ENCODE assay signal across 18 cellular contexts in genomic region chr12:38930994-38931393, GRCh38.
"Had no signal": no experiment of that assay in that cellular context is flagged by ENCODE, and none has a peak within 500 bp of the region (broad histone marks: within the 10 kb centered on the region; RNA-seq: fewer than 3 reads in every experiment).

No MANE protein-coding gene starts in this region.

- H3K36me3 Mint-ChIP-seq: activated naive CD8-positive, alpha-beta T cell treated with anti-CD3 and anti-CD28 coated beads for 36 hours; brain had no signal

- DNase-seq: activated CD4-positive, alpha-beta T cell treated with anti-CD3 and anti-CD28 coated beads, Interleukin-2, amount 10 ng/mL, durations not matched to agents 7 days and 5 days; activated CD4-positive, CD25-positive, alpha-beta regulatory T cell; activated CD8-positive, alpha-beta memory T cell treated with anti-CD3 and anti-CD28 coated beads, Interleukin-2, amount 50 U/mL, for 48 hours; activated naive CD8-positive, alpha-beta T cell treated with anti-CD3 and anti-CD28 coated beads for 36 hours; activated T-cell treated with anti-CD3 and anti-CD28 coated beads, Interleukin-2, amount 50 U/mL, for 72 hours; cerebellar nuclear complex; effector CD8-positive, alpha-beta T cell; heart right ventricle; retina; stimulated activated CD4-positive, alpha-beta T cell treated with anti-CD3 and anti-CD28 coated beads, Interleukin-2, amount 100 ng/mL, for 48 hours; stimulated activated naive CD4-positive, alpha-beta T cell treated with Interleukin-2 at 50 U/mL for 16 hours; substantia nigra; T-helper 2 cell had no signal

- H3K4me1 Mint-ChIP-seq: brain had no signal

- H3K9me3 ChIP-seq: heart right ventricle, tibial nerve, vagina had no signal

- ATAC-seq: heart right ventricle, left lobe of liver had no signal

- H3K79me2 ChIP-seq: parathyroid adenoma had no signal

- H3K4me3 Mint-ChIP-seq: activated CD4-positive, alpha-beta T cell treated with anti-CD3 and anti-CD28 coated beads, Interleukin-2, amount 10 ng/mL, durations not matched to agents 7 days and 5 days; activated naive CD8-positive, alpha-beta T cell treated with anti-CD3 and anti-CD28 coated beads for 36 hours; activated T-cell treated with anti-CD3 and anti-CD28 coated beads, Interleukin-2, amount 50 U/mL, for 72 hours; brain had no signal

- H3K9ac ChIP-seq: parathyroid adenoma had no signal

- H3K36me3 ChIP-seq: heart right ventricle, tibial nerve, vagina had no signal

- H3K27ac Mint-ChIP-seq: activated CD4-positive, alpha-beta T cell treated with anti-CD3 and anti-CD28 coated beads, Interleukin-2, amount 10 ng/mL, durations not matched to agents 7 days and 5 days; activated naive CD8-positive, alpha-beta T cell treated with anti-CD3 and anti-CD28 coated beads for 36 hours; activated T-cell treated with anti-CD3 and anti-CD28 coated beads, Interleukin-2, amount 50 U/mL, for 72 hours; brain had no signal

- H2AFZ ChIP-seq: parathyroid adenoma had no signal

- H3K27me3 ChIP-seq: tibial nerve, vagina had no signal

- H3K4me3 ChIP-seq: heart right ventricle, tibial nerve, vagina had no signal

- H3K27ac ChIP-seq: heart right ventricle, parathyroid adenoma, tibial nerve, vagina had no signal

- H3K9me3 Mint-ChIP-seq: brain had no signal

- H3K4me1 ChIP-seq: heart right ventricle, parathyroid adenoma, tibial nerve, vagina had no signal
